ENCODE assay signal across 8 cellular contexts in genomic region chr11:47765086-47765485, GRCh38. TPM values are rescaled to one million over a fixed set of nuclear protein-coding genes. Genes with fewer than 3 reads are reported as not detected.
DNase-seq lines count a peak whose midpoint lies in the region.

No MANE protein-coding gene starts in this region.

- H4K8ac ChIP-seq in mesendoderm (ENCODE audit: low read depth, low read length): no peak overlapping the region

- peaks cover 49 to 59% (median 54%) of the 10 kb centered on the region in 11 experiments for H3K36me3 ChIP-seq in BLaER1 treated with 17β-estradiol and CSF1 and Interleukin-3, amounts not matched to agents 10 nM and 100 nM
- H3K36me3 ChIP-seq in mesendoderm (ENCODE audit: control insufficient read depth, insufficient read depth, low read length): peaks cover 1% of the 10 kb centered on the region

- DNase-seq in Jurkat, Clone E6-1 (ENCODE audit: low read depth, low spot score): peak; percentile 32
- DNase-seq in astrocyte of the hippocampus (ENCODE audit: low read depth, low spot score) (peak; percentile 28), mesendoderm (no peak), medulla oblongata (ENCODE audit: extremely low spot score) (no peak), NCI-H226 (no peak), NCI-H1092 treated with DMSO at 0.1 percent for 48 hours (lab: John Stamatoyannopoulos, UW) (no peak)
- DNase-seq in effector CD4-positive, alpha-beta T cell: no peak

- no peaks in the 10 kb centered on the region for H3K27me3 ChIP-seq in BLaER1 treated with 17β-estradiol and CSF1 and Interleukin-3, amounts not matched to agents 10 nM and 100 nM
- no peaks in the 10 kb centered on the region for H3K27me3 ChIP-seq in mesendoderm (ENCODE audit: insufficient read depth, low read length, poor library complexity)

- no peak overlapping the region for H3K4ac ChIP-seq in mesendoderm (ENCODE audit: low read depth, low read length)

- no peak overlapping the region for H2AK5ac ChIP-seq in mesendoderm (ENCODE audit: low read length)

- peak overlapping the region; percentile 79 to 97 (median 90); a peak in 18 of 20 replicates for H3K4me3 ChIP-seq in BLaER1 treated with 17β-estradiol and CSF1 and Interleukin-3, amounts not matched to agents 10 nM and 100 nM
- H3K4me3 ChIP-seq in Jurkat, Clone E6-1 (ENCODE audit: low read length): peak overlapping the region; percentile 93
- H3K4me3 ChIP-seq in mesendoderm (ENCODE audit: low read length): no peak overlapping the region

- peaks cover 4% of the 10 kb centered on the region for H3K79me1 ChIP-seq in mesendoderm (ENCODE audit: low read length)

- no peak overlapping the region for H3K56ac ChIP-seq in mesendoderm (ENCODE audit: low read length)

- H3K9ac ChIP-seq in BLaER1 treated with 17β-estradiol and CSF1 and Interleukin-3, amounts not matched to agents 10 nM and 100 nM: peak overlapping the region; percentile 95 to 100 (median 99); a peak in 20 of 22 replicates
- peak overlapping the region; percentile 47 for H3K9ac ChIP-seq in mesendoderm (ENCODE audit: low read length)

- peaks cover 19 to 34% (median 29%) of the 10 kb centered on the region in 10 experiments for H3K4me1 ChIP-seq in BLaER1 treated with 17β-estradiol and CSF1 and Interleukin-3, amounts not matched to agents 10 nM and 100 nM
- H3K4me1 ChIP-seq in mesendoderm (ENCODE audit: control insufficient read depth, low read depth, low read length): no peaks in the 10 kb centered on the region

- no peak overlapping the region for H3K23ac ChIP-seq in mesendoderm (ENCODE audit: low read length)

- no peak overlapping the region for H2BK5ac ChIP-seq in mesendoderm (ENCODE audit: low read length)

- peaks cover 54 to 65% (median 62%) of the 10 kb centered on the region in 11 experiments; a peak in 21 of 22 replicates for H4K20me1 ChIP-seq in BLaER1 treated with 17β-estradiol and CSF1 and Interleukin-3, amounts not matched to agents 10 nM and 100 nM

- peak overlapping the region; percentile 71 to 98 (median 84) for H3K4me2 ChIP-seq in BLaER1 treated with 17β-estradiol and CSF1 and Interleukin-3, amounts not matched to agents 10 nM and 100 nM
- H3K4me2 ChIP-seq in mesendoderm (ENCODE audit: low read length): no peak overlapping the region

- H3K79me2 ChIP-seq in mesendoderm (ENCODE audit: control insufficient read depth, insufficient read depth, low read length): peaks cover 23% of the 10 kb centered on the region

- no peak overlapping the region for H4K5ac ChIP-seq in mesendoderm (ENCODE audit: low read length)

- H2BK15ac ChIP-seq in mesendoderm (replicated peaks; ENCODE audit: low read depth): no peak overlapping the region

- no peak overlapping the region for H3K18ac ChIP-seq in mesendoderm (ENCODE audit: low read length)

- H2BK120ac ChIP-seq in mesendoderm (ENCODE audit: low read depth, low read length): no peak overlapping the region

- no peaks in the 10 kb centered on the region for H3K9me3 ChIP-seq in BLaER1 treated with 17β-estradiol and CSF1 and Interleukin-3, amounts not matched to agents 10 nM and 100 nM (replicated peaks in 1 of 11)

- no CpG with 5 or more reads among the region's 2 CpGs for WGBS in mesendoderm (ENCODE audit: extremely low coverage, insufficient coverage, low lambda C conversion rate)

- H3K27ac ChIP-seq in BLaER1 treated with 17β-estradiol and CSF1 and Interleukin-3, amounts not matched to agents 10 nM and 100 nM: peak overlapping the region in 6 of 11 experiments; percentile 99 to 100 (median 99); a peak in 7 of 22 replicates
- no peak overlapping the region for H3K27ac ChIP-seq in mesendoderm (ENCODE audit: low read depth, low read length)

RNA-seq across cellular contexts. Expression of gene FNBP4, which starts 2.1 kb away (rescaled TPM):
- 83.0 TPM for polyA plus RNA-seq in Jurkat, Clone E6-1 (2012; ENCODE audit: insufficient read depth, insufficient read length)
- 58.7 TPM for polyA plus RNA-seq in mesendoderm (2013, experiment 1 of 2)
- polyA plus RNA-seq in mesendoderm (2013, experiment 2 of 2): 57.8 TPM

RNA-seq across cellular contexts. Expression of gene AGBL2, which starts 49.9 kb away (rescaled TPM):
- 3.8 TPM for polyA plus RNA-seq in Jurkat, Clone E6-1 (2012; ENCODE audit: insufficient read depth, insufficient read length)
- polyA plus RNA-seq in mesendoderm (2013, experiment 1 of 2): 1.6 TPM
- polyA plus RNA-seq in mesendoderm (2013, experiment 2 of 2): 1.7 TPM

Comparison
In these comparisons a context has a peak if more than half of its experiments do, and no peak if none do; other contexts are left out.
1. DNase-seq: peak in Jurkat, Clone E6-1 (single experiment) and astrocyte of the hippocampus (single experiment); none in mesendoderm (single experiment), medulla oblongata (single experiment), effector CD4-positive, alpha-beta T cell (single experiment), NCI-H226 (single experiment) and NCI-H1092 treated with DMSO at 0.1 percent for 48 hours (single experiment).